9 cellular contexts compared by ENCODE assay signal in genomic region chr13:39379118-39379517, GRCh38.
DNase-seq lines count a peak whose midpoint lies in the region; ATAC-seq and TF ChIP-seq lines count a peak whose summit lies in the region.
"Had no signal": no experiment of that assay in that cellular context is flagged by ENCODE, and none has a peak within 500 bp of the region (broad histone marks: within the 10 kb centered on the region; RNA-seq: fewer than 3 reads in every experiment).

No MANE protein-coding gene starts in this region.

- peaks cover 8% of the 10 kb centered on the region for H3K4me1 Mint-ChIP-seq in nephron
- H3K4me1 Mint-ChIP-seq in Calu3 (ENCODE audit: low read depth, unreplicated experiment), result no peaks in the 10 kb centered on the region

- CTCF ChIA-PET in Calu3 (lab: Charles Lee), result no interaction called here

- no TSS peak for BruUV-seq in Calu3 (replicated peaks; lab: Mats Ljungman, UMichigan)

- intact Hi-C loops in Calu3 (cut with micrococcal nuclease; ENCODE audit: unreplicated experiment), result no loop called here

- H3K4me3 Mint-ChIP-seq in nephron (no peak overlapping the region), Calu3 (ENCODE audit: low read depth, unreplicated experiment) (no peak overlapping the region)

- no peak for TF ChIP-seq CTCF in nephron (IDR thresholded peaks at IDR 0.05; ENCODE audit: unreplicated experiment in 3 of 3)
- TF ChIP-seq CTCF in Calu3 (IDR thresholded peaks at IDR 0.05; ENCODE audit: unreplicated experiment), result no peak

- peak; percentile 93 for ATAC-seq in GM19023 (IDR thresholded peaks at IDR 0.05; ENCODE audit: unreplicated experiment)
- peak; percentile 90 for ATAC-seq in GM21576 (IDR thresholded peaks at IDR 0.05; ENCODE audit: unreplicated experiment)
- ATAC-seq in HG03097 (IDR thresholded peaks at IDR 0.05; ENCODE audit: low FRiP score, unreplicated experiment), result peak; percentile 87

- H3K27me3 Mint-ChIP-seq in nephron (ENCODE audit: low read depth) (no peaks in the 10 kb centered on the region), Calu3 (ENCODE audit: unreplicated experiment) (no peaks in the 10 kb centered on the region)

- H3K27ac Mint-ChIP-seq in nephron (peak overlapping the region in 2 of 3 experiments; percentile 40 to 50), Calu3 (ENCODE audit: unreplicated experiment) (no peak overlapping the region)

- no peak for DNase-seq in Calu3
- DNase-seq in cortex of kidney (lab: John Stamatoyannopoulos, UW), result no peak
- no peak for DNase-seq in activated gamma-delta T cell treated with Interleukin-2 at 50 U/mL for 16 hours
- DNase-seq: activated naive CD4-positive, alpha-beta T cell treated with Interleukin-2 at 50 U/mL for 16 hours; spleen had no signal

- H3K36me3 Mint-ChIP-seq in nephron (ENCODE audit: low read depth) (no peaks in the 10 kb centered on the region), Calu3 (ENCODE audit: insufficient read depth, unreplicated experiment) (no peaks in the 10 kb centered on the region)

- H3K9me3 Mint-ChIP-seq in nephron, result no peaks in the 10 kb centered on the region
- no peaks in the 10 kb centered on the region for H3K9me3 Mint-ChIP-seq in Calu3 (ENCODE audit: low read depth, unreplicated experiment)
